Comparison of ENCODE assay signal across 17 cellular contexts in genomic region chr3:15758297-15758696, GRCh38. TPM values are rescaled to one million over a fixed set of nuclear protein-coding genes. Genes with fewer than 3 reads are reported as not detected.
DNase-seq lines count a peak whose midpoint lies in the region; ATAC-seq and TF ChIP-seq lines count a peak whose summit lies in the region.
"Had no signal": no experiment of that assay in that cellular context is flagged by ENCODE, and none has a peak within 500 bp of the region (broad histone marks: within the 10 kb centered on the region; RNA-seq: fewer than 3 reads in every experiment).

No MANE protein-coding gene starts in this region.

- H3K4me3 Mint-ChIP-seq in HFFc6 (no peak overlapping the region), neural progenitor cell (no peak overlapping the region)
- H3K4me3 Mint-ChIP-seq in activated T-helper 2 cell treated with anti-CD3 and anti-CD28 coated beads, Interferon-gamma antibody, Interleukin-2, Interleukin-4, amounts not matched to agents 10 μg/mL and 5 μg/mL and 100 μg/mL, durations not matched to agents 14 hours and 24 hours and 36 hours (ENCODE audit: low read depth) = no peak overlapping the region
- H3K4me3 Mint-ChIP-seq in activated CD8-positive, alpha-beta T cell treated with anti-CD3 and anti-CD28 coated beads, Interleukin-2, amount 10 ng/mL, durations not matched to agents 7 days and 5 days = no peak overlapping the region
- H3K4me3 Mint-ChIP-seq: CD14-positive monocyte had no signal

- peaks cover 66% of the 10 kb centered on the region for H3K4me1 Mint-ChIP-seq in HFFc6 (ENCODE audit: low read depth)
- peaks cover 52% of the 10 kb centered on the region for H3K4me1 Mint-ChIP-seq in activated T-helper 2 cell treated with anti-CD3 and anti-CD28 coated beads, Interferon-gamma antibody, Interleukin-2, Interleukin-4, amounts not matched to agents 10 μg/mL and 5 μg/mL and 100 μg/mL, durations not matched to agents 14 hours and 24 hours and 36 hours (ENCODE audit: low read depth)
- H3K4me1 Mint-ChIP-seq in neural progenitor cell = peaks cover 7% of the 10 kb centered on the region
- peaks cover 6% of the 10 kb centered on the region for H3K4me1 Mint-ChIP-seq in activated CD8-positive, alpha-beta T cell treated with anti-CD3 and anti-CD28 coated beads, Interleukin-2, amount 10 ng/mL, durations not matched to agents 7 days and 5 days (ENCODE audit: low read depth)

- H3K9ac ChIP-seq in muscle layer of colon (ENCODE audit: low read length) = no peak overlapping the region
- H3K9ac ChIP-seq in skeletal muscle tissue (ENCODE audit: low read depth in 1 of 3, low read length in 3 of 3) = peak overlapping the region in 1 of 3 donors; percentile 12
- no peak overlapping the region for H3K9ac ChIP-seq in neural progenitor cell
- H3K9ac ChIP-seq in MM.1S (ENCODE audit: low read length) = no peak overlapping the region

- peaks cover 2% of the 10 kb centered on the region for H4K20me1 ChIP-seq in neural progenitor cell (ENCODE audit: low read depth)
- no peaks in the 10 kb centered on the region for H4K20me1 ChIP-seq in MM.1S (ENCODE audit: insufficient read depth, low read length)

- peaks cover 5% of the 10 kb centered on the region for H3F3A ChIP-seq in neural progenitor cell (ENCODE audit: low read depth)
- no peaks in the 10 kb centered on the region for H3F3A ChIP-seq in MM.1S (ENCODE audit: insufficient read depth, low read length)

- H3K27ac Mint-ChIP-seq in HFFc6 (peak overlapping the region; percentile 30), neural progenitor cell (no peak overlapping the region)
- peak overlapping the region; percentile 60 for H3K27ac Mint-ChIP-seq in activated T-helper 2 cell treated with anti-CD3 and anti-CD28 coated beads, Interferon-gamma antibody, Interleukin-2, Interleukin-4, amounts not matched to agents 10 μg/mL and 5 μg/mL and 100 μg/mL, durations not matched to agents 14 hours and 24 hours and 36 hours
- no peak overlapping the region for H3K27ac Mint-ChIP-seq in activated CD8-positive, alpha-beta T cell treated with anti-CD3 and anti-CD28 coated beads, Interleukin-2, amount 10 ng/mL, durations not matched to agents 7 days and 5 days

- H3K27me3 ChIP-seq in muscle layer of colon (ENCODE audit: control insufficient read depth in 1 of 2, insufficient read depth in 2 of 2, low read length in 2 of 2) (no peaks in the 10 kb centered on the region), skeletal muscle tissue (ENCODE audit: control insufficient read depth in 3 of 3, insufficient read depth in 3 of 3, low read length in 3 of 3) (no peaks in the 10 kb centered on the region), neural progenitor cell (no peaks in the 10 kb centered on the region), MM.1S (replicated peaks; ENCODE audit: insufficient read depth, low read length) (no peaks in the 10 kb centered on the region)
- H3K27me3 ChIP-seq: MG63, Peyer's patch had no signal

- POLR2A ChIA-PET in activated CD8-positive, alpha-beta T cell treated with anti-CD3 and anti-CD28 coated beads, Interleukin-2, amount 10 ng/mL, durations not matched to agents 7 days and 5 days (lab: Charles Lee) = no interaction called here

- H3K9me3 ChIP-seq in muscle layer of colon (ENCODE audit: low read length) = no peaks in the 10 kb centered on the region
- H3K9me3 ChIP-seq in skeletal muscle tissue (ENCODE audit: control insufficient read depth in 3 of 3, low read length in 3 of 3) = no peaks in the 10 kb centered on the region
- no peaks in the 10 kb centered on the region for H3K9me3 ChIP-seq in neural progenitor cell (ENCODE audit: low read depth)
- no peaks in the 10 kb centered on the region for H3K9me3 ChIP-seq in MM.1S (replicated peaks; ENCODE audit: insufficient read depth, low read length)
- H3K9me3 ChIP-seq: MG63, Peyer's patch had no signal

- H3K4me3 ChIP-seq in muscle layer of colon (ENCODE audit: low read depth in 1 of 2, low read length in 2 of 2) (no peak overlapping the region), skeletal muscle tissue (ENCODE audit: low read length in 3 of 3) (no peak overlapping the region), neural progenitor cell (no peak overlapping the region), MM.1S (ENCODE audit: low read length) (no peak overlapping the region)
- H3K4me3 ChIP-seq: MG63, Peyer's patch had no signal

- H3K36me3 ChIP-seq in muscle layer of colon (ENCODE audit: insufficient read depth, low read length) = no peaks in the 10 kb centered on the region
- H3K36me3 ChIP-seq in skeletal muscle tissue (ENCODE audit: control insufficient read depth in 3 of 3, insufficient read depth in 3 of 3, low read length in 3 of 3) = no peaks in the 10 kb centered on the region
- no peaks in the 10 kb centered on the region for H3K36me3 ChIP-seq in neural progenitor cell
- H3K36me3 ChIP-seq in MM.1S (replicated peaks; ENCODE audit: insufficient read depth, low read length) = 0 out of 2 replicates have a peak, but pooled peaks cover 2% of the 10 kb centered on the region
- H3K36me3 ChIP-seq: MG63, Peyer's patch had no signal

- ATAC-seq in activated CD8-positive, alpha-beta T cell treated with anti-CD3 and anti-CD28 coated beads, Interleukin-2, amount 10 ng/mL, durations not matched to agents 7 days and 5 days = no peak
- ATAC-seq in HG03565 (IDR thresholded peaks at IDR 0.05; ENCODE audit: unreplicated experiment) = no peak

- H3K4me1 ChIP-seq in muscle layer of colon (ENCODE audit: insufficient read depth, low read length) (peaks cover 23% of the 10 kb centered on the region), skeletal muscle tissue (ENCODE audit: control insufficient read depth in 3 of 3, insufficient read depth in 3 of 3, low read length in 3 of 3) (peaks cover 1 to 8% (median 3%) of the 10 kb centered on the region in 3 donors), neural progenitor cell (peaks cover 13% of the 10 kb centered on the region), MM.1S (ENCODE audit: low read length) (no peaks in the 10 kb centered on the region)
- H3K4me1 ChIP-seq: Peyer's patch had no signal

- no peaks in the 10 kb centered on the region for H3K9me2 ChIP-seq in MM.1S (replicated peaks; ENCODE audit: insufficient read depth, low read length)

- H2AFZ ChIP-seq in neural progenitor cell (replicated peaks) = no peak overlapping the region
- no peak overlapping the region for H2AFZ ChIP-seq in MM.1S (ENCODE audit: low read length)

- CTCF ChIA-PET in activated CD8-positive, alpha-beta T cell treated with anti-CD3 and anti-CD28 coated beads, Interleukin-2, amount 10 ng/mL, durations not matched to agents 7 days and 5 days (lab: Charles Lee) = interaction anchor here (1.0 to 1.1 kb wide), 2 partner anchors 8 to 22 kb away, joined by 3 to 7 read pairs; no protein-coding TSS in a partner anchor

- H3K27ac ChIP-seq in muscle layer of colon (ENCODE audit: low read depth, low read length) = peak overlapping the region; percentile 45
- peak overlapping the region; percentile 5 for H3K27ac ChIP-seq in skeletal muscle tissue (ENCODE audit: low read depth, low read length)
- H3K27ac ChIP-seq in neural progenitor cell = no peak overlapping the region
- H3K27ac ChIP-seq in MM.1S (ENCODE audit: low read length) = no peak overlapping the region
- H3K27ac ChIP-seq: HL-60, Peyer's patch had no signal

- H3K36me3 Mint-ChIP-seq in HFFc6 (ENCODE audit: low read depth) (peaks cover 71% of the 10 kb centered on the region), neural progenitor cell (peaks cover 6% of the 10 kb centered on the region)
- peaks cover 86% of the 10 kb centered on the region for H3K36me3 Mint-ChIP-seq in activated T-helper 2 cell treated with anti-CD3 and anti-CD28 coated beads, Interferon-gamma antibody, Interleukin-2, Interleukin-4, amounts not matched to agents 10 μg/mL and 5 μg/mL and 100 μg/mL, durations not matched to agents 14 hours and 24 hours and 36 hours (ENCODE audit: low read depth)
- peaks cover 27% of the 10 kb centered on the region for H3K36me3 Mint-ChIP-seq in activated CD8-positive, alpha-beta T cell treated with anti-CD3 and anti-CD28 coated beads, Interleukin-2, amount 10 ng/mL, durations not matched to agents 7 days and 5 days (ENCODE audit: low read depth)

- H3K27me3 Mint-ChIP-seq in HFFc6 (ENCODE audit: insufficient read depth) (no peaks in the 10 kb centered on the region; the same call in 1 of the 2 replicates), neural progenitor cell (ENCODE audit: insufficient read depth, low read depth) (no peaks in the 10 kb centered on the region)
- no peaks in the 10 kb centered on the region for H3K27me3 Mint-ChIP-seq in activated T-helper 2 cell treated with anti-CD3 and anti-CD28 coated beads, Interferon-gamma antibody, Interleukin-2, Interleukin-4, amounts not matched to agents 10 μg/mL and 5 μg/mL and 100 μg/mL, durations not matched to agents 14 hours and 24 hours and 36 hours (ENCODE audit: low read depth)
- no peaks in the 10 kb centered on the region for H3K27me3 Mint-ChIP-seq in activated CD8-positive, alpha-beta T cell treated with anti-CD3 and anti-CD28 coated beads, Interleukin-2, amount 10 ng/mL, durations not matched to agents 7 days and 5 days (ENCODE audit: low read depth)

- H3K79me2 ChIP-seq in neural progenitor cell (ENCODE audit: low read depth) (no peaks in the 10 kb centered on the region), MM.1S (ENCODE audit: low read length) (peaks cover 50% of the 10 kb centered on the region)

- H3K9me3 Mint-ChIP-seq in HFFc6 = no peaks in the 10 kb centered on the region
- H3K9me3 Mint-ChIP-seq in activated T-helper 2 cell treated with anti-CD3 and anti-CD28 coated beads, Interferon-gamma antibody, Interleukin-2, Interleukin-4, amounts not matched to agents 10 μg/mL and 5 μg/mL and 100 μg/mL, durations not matched to agents 14 hours and 24 hours and 36 hours = no peaks in the 10 kb centered on the region
- no peaks in the 10 kb centered on the region for H3K9me3 Mint-ChIP-seq in neural progenitor cell
- H3K9me3 Mint-ChIP-seq in activated CD8-positive, alpha-beta T cell treated with anti-CD3 and anti-CD28 coated beads, Interleukin-2, amount 10 ng/mL, durations not matched to agents 7 days and 5 days (ENCODE audit: insufficient read depth) = no peaks in the 10 kb centered on the region
- H3K9me3 Mint-ChIP-seq: CD14-positive monocyte had no signal

- H3K4me2 ChIP-seq in neural progenitor cell = no peak overlapping the region
- no peak overlapping the region for H3K4me2 ChIP-seq in MM.1S (ENCODE audit: low read depth, low read length)

- TF ChIP-seq CTCF in HFFc6 (IDR thresholded peaks at IDR 0.05) (no peak), neural progenitor cell (IDR thresholded peaks at IDR 0.05) (no peak), MM.1S (IDR thresholded peaks at IDR 0.05; ENCODE audit: low read length) (no peak)

- DNase-seq in HFFc6 (no peak), neural progenitor cell (ENCODE audit: low spot score) (no peak), MM.1S (no peak)
- DNase-seq in activated T-helper 2 cell treated with anti-CD3 and anti-CD28 coated beads, Interferon-gamma antibody, Interleukin-2, Interleukin-4, amounts not matched to agents 10 μg/mL and 5 μg/mL and 100 μg/mL, durations not matched to agents 14 hours and 24 hours and 36 hours (ENCODE audit: low spot score) = no peak
- DNase-seq in activated CD8-positive, alpha-beta T cell treated with anti-CD3 and anti-CD28 coated beads, Interleukin-2, amount 10 ng/mL, durations not matched to agents 7 days and 5 days = no peak
- DNase-seq: COR-L47, MG63, NCI-H1417, NCI-H2029, NCI-H510A treated with DMSO at 0.1 percent for 48 hours, Peyer's patch, Right ventricle myocardium superior had no signal

- intact Hi-C loops in activated T-helper 2 cell treated with anti-CD3 and anti-CD28 coated beads, Interferon-gamma antibody, Interleukin-2, Interleukin-4, amounts not matched to agents 10 μg/mL and 5 μg/mL and 100 μg/mL, durations not matched to agents 14 hours and 24 hours and 36 hours (cut with micrococcal nuclease) = no loop called here

RNA-seq across cellular contexts. Expression of gene ANKRD28, which starts 39.5 kb away (rescaled TPM):
- 10 to 100 TPM; 80.4 to 96.3 (median 90.4) TPM for total RNA-seq in HFFc6 (2021; fragmentation: NEBNext Ultra II Directional; extraction: Animal tissue kit (Norgen Biotek cat#: 25700))
- total RNA-seq in activated T-helper 2 cell treated with anti-CD3 and anti-CD28 coated beads, Interferon-gamma antibody, Interleukin-2, Interleukin-4, amounts not matched to agents 10 μg/mL and 5 μg/mL and 100 μg/mL, durations not matched to agents 14 hours and 24 hours and 36 hours = 44.2 and 45.5 TPM in 2 replicates
- total RNA-seq in skeletal muscle tissue (43.8 TPM), neural progenitor cell (ENCODE audit: low replicate concordance) (29.3 and 36.4 TPM in 2 replicates)
- total RNA-seq in activated CD8-positive, alpha-beta T cell treated with anti-CD3 and anti-CD28 coated beads, Interleukin-2, amount 10 ng/mL, durations not matched to agents 7 days and 5 days = 10 to 100 TPM; 30.7 to 37.7 TPM

Comparison
In these comparisons a context has a peak if more than half of its experiments do, and no peak if none do; other contexts are left out.
1. H3K27ac Mint-ChIP-seq: peak in HFFc6 (single experiment) and activated T-helper 2 cell treated with anti-CD3 and anti-CD28 coated beads, Interferon-gamma antibody, Interleukin-2, Interleukin-4, amounts not matched to agents 10 μg/mL and 5 μg/mL and 100 μg/mL, durations not matched to agents 14 hours and 24 hours and 36 hours (single experiment); none in neural progenitor cell (single experiment) and activated CD8-positive, alpha-beta T cell treated with anti-CD3 and anti-CD28 coated beads, Interleukin-2, amount 10 ng/mL, durations not matched to agents 7 days and 5 days (single experiment).
2. H3K27ac ChIP-seq: peak in muscle layer of colon (single experiment) and skeletal muscle tissue (single experiment); none in neural progenitor cell (single experiment) and MM.1S (single experiment).